In the genomic region with DNA sequence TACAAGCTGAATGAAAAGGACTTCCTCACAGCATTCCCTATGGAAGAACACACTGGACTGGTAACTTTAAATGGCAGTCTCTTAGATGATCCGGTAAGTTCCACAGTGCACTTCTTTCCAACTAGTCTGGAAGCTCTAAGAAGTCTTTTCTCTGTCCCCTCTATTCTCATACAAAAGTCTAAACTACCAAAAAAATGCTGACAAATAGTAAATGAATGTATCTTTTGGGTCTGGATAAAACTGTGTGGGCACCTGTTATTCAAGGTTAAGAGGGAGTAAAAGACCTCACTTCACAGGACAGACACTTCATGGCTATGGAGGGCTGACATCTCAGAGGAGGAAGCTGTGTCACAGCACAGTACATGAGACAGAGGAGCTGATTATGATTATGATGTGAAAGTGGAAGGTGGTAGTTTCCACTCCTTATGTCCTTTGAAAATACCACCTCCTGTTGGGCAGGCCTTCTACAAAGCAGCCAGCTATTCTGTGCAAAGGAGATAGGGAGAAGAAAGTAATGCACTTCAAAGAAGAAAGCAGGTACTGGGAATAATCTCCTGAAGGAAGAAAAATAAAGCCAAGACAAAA, we compare ENCODE assay signal across 27 cellular contexts. TPM values are rescaled to one million over a fixed set of nuclear protein-coding genes. Genes with fewer than 3 reads are reported as not detected.
A peak's percentile ranks its signal among the peaks of the same experiment; 100 is the strongest.
DNase-seq lines count a peak whose midpoint lies in the region; ATAC-seq, FAIRE-seq and TF ChIP-seq lines count a peak whose summit lies in the region.
"Had no signal": no experiment of that assay in that cellular context is flagged by ENCODE, and none has a peak within 500 bp of the region (broad histone marks: within the 10 kb centered on the region; RNA-seq: fewer than 3 reads in every experiment).

No MANE protein-coding gene starts in this region.

- no TSS peak for BruUV-seq in HepG2 (replicated peaks; lab: Mats Ljungman, UMichigan)

- H3K4me3 Mint-ChIP-seq in WTC11 (no peak overlapping the region), memory B cell (no peak overlapping the region)
- no peak overlapping the region for H3K4me3 Mint-ChIP-seq in effector memory CD8-positive, alpha-beta T cell
- H3K4me3 Mint-ChIP-seq: CD14-positive monocyte; CD4-positive, alpha-beta T cell; CD8-positive, alpha-beta memory T cell; HFFc6 had no signal

- H3K9me3 ChIP-seq in HepG2 (ENCODE audit: low read length) (no peaks in the 10 kb centered on the region), right lobe of liver (no peaks in the 10 kb centered on the region), esophagus muscularis mucosa (no peaks in the 10 kb centered on the region)
- H3K9me3 ChIP-seq: BE2C, HAP-1 had no signal

- H3K27ac ChIP-seq in HepG2 (ENCODE audit: extremely low read length, insufficient read depth, low read length) (no peak overlapping the region), right lobe of liver (no peak overlapping the region), esophagus muscularis mucosa (replicated peaks in 1 of 4) (no peak overlapping the region)
- H3K27ac ChIP-seq: 22Rv1; BLaER1 treated with 17β-estradiol and CSF1 and Interleukin-3, amounts not matched to agents 10 nM and 100 nM had no signal

- 97% methylated on average over 1 of the region's 1 CpG for WGBS in HepG2 (ENCODE audit: low lambda C conversion rate)
- 64% methylated on average over 1 of the region's 1 CpG for WGBS in right lobe of liver (ENCODE audit: insufficient coverage, low coverage, low lambda C conversion rate, missing lambda C conversion rate)
- WGBS in esophagus muscularis mucosa: 97% methylated on average over 1 of the region's 1 CpG

- peaks cover 16 to 71% of the 10 kb centered on the region in 2 experiments for H3K36me3 ChIP-seq in HepG2 (replicated peaks in 1 of 2; ENCODE audit: control insufficient read depth in 1 of 2, insufficient read depth in 2 of 2, low read length in 2 of 2)
- H3K36me3 ChIP-seq in right lobe of liver: peaks cover 0 to 45% (median 12%) of the 10 kb centered on the region in 4 donors
- H3K36me3 ChIP-seq in esophagus muscularis mucosa: peaks cover 42 to 93% (median 73%) of the 10 kb centered on the region in 4 donors
- H3K36me3 ChIP-seq: BE2C had no signal

- TF ChIP-seq POLR2A in HepG2 (IDR thresholded peaks at IDR 0.05; ENCODE audit: insufficient read depth in 1 of 2, low read depth in 2 of 2, low read length in 2 of 2) (no peak), right lobe of liver (IDR thresholded peaks at IDR 0.05) (no peak), esophagus muscularis mucosa (IDR thresholded peaks at IDR 0.05; ENCODE audit: low read depth) (no peak)

- no peaks in the 10 kb centered on the region for H3K9me3 Mint-ChIP-seq in WTC11
- no peaks in the 10 kb centered on the region for H3K9me3 Mint-ChIP-seq in effector memory CD8-positive, alpha-beta T cell
- no peaks in the 10 kb centered on the region for H3K9me3 Mint-ChIP-seq in memory B cell
- H3K9me3 Mint-ChIP-seq: CD14-positive monocyte; CD4-positive, alpha-beta T cell; CD8-positive, alpha-beta memory T cell; HFFc6 had no signal

- H3K4me1 Mint-ChIP-seq in WTC11 (no peaks in the 10 kb centered on the region), memory B cell (peaks cover 4% of the 10 kb centered on the region)
- H3K4me1 Mint-ChIP-seq in effector memory CD8-positive, alpha-beta T cell (ENCODE audit: low read depth in 2 of 2): peaks cover 5 to 14% of the 10 kb centered on the region in 2 donors
- H3K4me1 Mint-ChIP-seq: CD14-positive monocyte had no signal

- H3K36me3 Mint-ChIP-seq in WTC11 (peaks cover 14% of the 10 kb centered on the region), memory B cell (peaks cover 35% of the 10 kb centered on the region)
- H3K36me3 Mint-ChIP-seq in effector memory CD8-positive, alpha-beta T cell (ENCODE audit: insufficient read depth): peaks cover 68% of the 10 kb centered on the region

- H3K27me3 ChIP-seq in HepG2 (ENCODE audit: control insufficient read depth in 1 of 2, insufficient read depth in 2 of 2, low read length in 2 of 2): no peaks in the 10 kb centered on the region
- H3K27me3 ChIP-seq in right lobe of liver: no peaks in the 10 kb centered on the region
- no peaks in the 10 kb centered on the region for H3K27me3 ChIP-seq in esophagus muscularis mucosa
- H3K27me3 ChIP-seq: BE2C; BLaER1 treated with 17β-estradiol and CSF1 and Interleukin-3, amounts not matched to agents 10 nM and 100 nM had no signal

- no peak overlapping the region; the same call in 1 of the 2 replicates for H3K27ac Mint-ChIP-seq in WTC11
- peak overlapping the region; percentile 38 to 58 for H3K27ac Mint-ChIP-seq in effector memory CD8-positive, alpha-beta T cell
- H3K27ac Mint-ChIP-seq in memory B cell: peak overlapping the region; percentile 31
- H3K27ac Mint-ChIP-seq: CD4-positive, alpha-beta T cell; HFFc6 had no signal

- no peak for TF ChIP-seq CTCF in HepG2 (CRISPR knock-in tag; IDR thresholded peaks at IDR 0.05)
- TF ChIP-seq CTCF in right lobe of liver (IDR thresholded peaks at IDR 0.05): no peak
- no peak for TF ChIP-seq CTCF in WTC11 (IDR thresholded peaks at IDR 0.05)
- no peak for TF ChIP-seq CTCF in esophagus muscularis mucosa (IDR thresholded peaks at IDR 0.05)

- DNase-seq in HepG2 (ENCODE audit: low spot score) (no peak), right lobe of liver (no peak), WTC11 (ENCODE audit: low spot score) (no peak), memory B cell (ENCODE audit: low spot score in 2 of 2) (no peak), retina (no peak), esophagus muscularis mucosa (ENCODE audit: extremely low spot score) (no peak)
- no peak for DNase-seq in effector memory CD8-positive, alpha-beta T cell
- DNase-seq in activated T-cell treated with anti-CD3 and anti-CD28 coated beads, Interleukin-2, amount 50 U/mL, for 48 hours: no peak
- DNase-seq: ACHN; AML-193; BE2C; CD4-positive, alpha-beta T cell; CD8-positive, alpha-beta memory T cell; DMS 273 treated with DMSO at 0.1 percent for 48 hours; DMS79; EL; GDM1; GOT3; HFFc6 had no signal

- no peak overlapping the region for H3K9ac ChIP-seq in HepG2 (ENCODE audit: insufficient read depth, low read depth, low read length)
- H3K9ac ChIP-seq: BLaER1 treated with 17β-estradiol and CSF1 and Interleukin-3, amounts not matched to agents 10 nM and 100 nM had no signal

- TF ChIP-seq EP300 in HepG2 (IDR thresholded peaks at IDR 0.05; ENCODE audit: low read depth in 2 of 2, low read length in 2 of 2): no peak
- no peak for TF ChIP-seq EP300 in HepG2 (CRISPR knock-in tag; IDR thresholded peaks at IDR 0.05; ENCODE audit: borderline replicate concordance)
- TF ChIP-seq EP300 in esophagus muscularis mucosa (IDR thresholded peaks at IDR 0.05): no peak

- H2AFZ ChIP-seq in HepG2 (ENCODE audit: low read length): no peak overlapping the region

- no peaks in the 10 kb centered on the region for H3K27me3 Mint-ChIP-seq in WTC11 (ENCODE audit: low read depth)
- no peaks in the 10 kb centered on the region for H3K27me3 Mint-ChIP-seq in effector memory CD8-positive, alpha-beta T cell
- no peaks in the 10 kb centered on the region for H3K27me3 Mint-ChIP-seq in memory B cell
- H3K27me3 Mint-ChIP-seq: CD4-positive, alpha-beta T cell; CD8-positive, alpha-beta memory T cell had no signal

- in situ Hi-C loops in HepG2 (cut with HindIII; ENCODE audit: extremely low pct_ligation_motif_present, low pct_unique_long_range_greater_than_20kb): no loop called here

- CTCF ChIA-PET in HepG2 (lab: Yijun Ruan, JAX; ENCODE audit: low intra/inter-chr PET ratio, low total read pairs): no interaction called here
- CTCF ChIA-PET in WTC11 (lab: Charles Lee): interaction anchor here (1.6 to 3.1 kb wide), 2 partner anchors 13 to 57 kb away, joined by 4 to 20 read pairs; no protein-coding TSS in a partner anchor

- ATAC-seq in HepG2 (no peak), right lobe of liver (no peak), WTC11 (no peak), memory B cell (ENCODE audit: low read depth) (no peak)
- no peak for ATAC-seq in effector memory CD8-positive, alpha-beta T cell (replicated peaks)
- ATAC-seq: GM12878 had no signal

- no peak overlapping the region for H3K4me2 ChIP-seq in HepG2 (ENCODE audit: low read depth, low read length)
- H3K4me2 ChIP-seq: BLaER1 treated with 17β-estradiol and CSF1 and Interleukin-3, amounts not matched to agents 10 nM and 100 nM had no signal

- POLR2A ChIA-PET in HepG2 (lab: Yijun Ruan, JAX) (interaction anchor here (0.8 kb wide), 1 partner anchor 175 kb away, joined by 3 read pairs; a partner anchor contains a TSS), WTC11 (lab: Charles Lee) (interaction anchor here (0.7 kb wide), 1 partner anchor 195 kb away, joined by 3 read pairs; no protein-coding TSS in a partner anchor)

- 0 out of 2 replicates have a peak, but pooled peaks cover 2% of the 10 kb centered on the region for H4K20me1 ChIP-seq in HepG2 (ENCODE audit: insufficient read depth, low read length)

- H3K79me2 ChIP-seq in HepG2 (ENCODE audit: insufficient read depth, low read length): no peaks in the 10 kb centered on the region

- H3K4me1 ChIP-seq in HepG2 (ENCODE audit: insufficient read depth, low read length) (no peaks in the 10 kb centered on the region), right lobe of liver (no peaks in the 10 kb centered on the region), esophagus muscularis mucosa (no peaks in the 10 kb centered on the region)
- H3K4me1 ChIP-seq: BE2C; BLaER1 treated with 17β-estradiol and CSF1 and Interleukin-3, amounts not matched to agents 10 nM and 100 nM; HAP-1 had no signal

- H3K4me3 ChIP-seq in HepG2 (replicated peaks in 1 of 3; ENCODE audit: insufficient read depth in 1 of 3, low read depth in 2 of 3, low read length in 3 of 3) (no peak overlapping the region), right lobe of liver (no peak overlapping the region), esophagus muscularis mucosa (no peak overlapping the region)
- H3K4me3 ChIP-seq: BLaER1 treated with 17β-estradiol and CSF1 and Interleukin-3, amounts not matched to agents 10 nM and 100 nM; GM12878; HAP-1 had no signal

- no peak for FAIRE-seq in HepG2 (lab: Jason Lieb, UNC)
- FAIRE-seq: A204.1, D721Med, GM12878, H54 had no signal

- TF ChIP-seq RAD21 in HepG2 (CRISPR knock-in tag; IDR thresholded peaks at IDR 0.05): no peak

- intact Hi-C loops in HepG2 (cut with micrococcal nuclease; ENCODE audit: unreplicated experiment): no loop called here
- intact Hi-C loops in right lobe of liver (cut with DNase I): no loop called here
- intact Hi-C loops in esophagus muscularis mucosa (cut with DNase I): no loop called here

RNA-seq across cellular contexts. Expression of a gene that starts 23.9 kb away (rescaled TPM):
- total RNA-seq in HepG2 (2016; rRNA removed; fragmentation: Illumina TruSeq; extraction: Trizol): 28.7 and 37.2 TPM in 2 replicates
- total RNA-seq in HepG2 (2016; cell fraction: cytosol; rRNA removed; fragmentation: Illumina TruSeq; extraction: Trizol; ENCODE audit: low read depth): 4.8 and 7.0 TPM in 2 replicates
- 29.0 and 39.3 TPM in 2 replicates for total RNA-seq in HepG2 (2016; cell fraction: insoluble cytoplasmic fraction; rRNA removed; fragmentation: Illumina TruSeq; extraction: Trizol)
- 8.2 and 11.3 TPM in 2 replicates for total RNA-seq in HepG2 (2016; cell fraction: membrane; rRNA removed; fragmentation: Illumina TruSeq; extraction: Trizol)
- 89.0 and 99.4 TPM in 2 replicates for total RNA-seq in HepG2 (2016; cell fraction: nucleus; rRNA removed; fragmentation: Illumina TruSeq; extraction: Trizol)
- polyA plus RNA-seq in HepG2 (2011; rRNA removed): 53.2 and 58.5 TPM in 2 replicates
- 11.3 and 14.8 TPM in 2 replicates for polyA plus RNA-seq in HepG2 (2011; cell fraction: cytosol; rRNA removed)
- polyA plus RNA-seq in HepG2 (2011; cell fraction: nucleus; rRNA removed): 273 and 279 TPM in 2 replicates
- 43.0 and 43.1 TPM in 2 replicates for polyA plus RNA-seq in HepG2 (2012)
- 1.2 and 1.5 TPM in 2 replicates for polyA plus RNA-seq in HepG2 (2016; cell fraction: cytosol; fragmentation: Illumina TruSeq; extraction: Trizol; ENCODE audit: low read depth)
- polyA plus RNA-seq in HepG2 (2016; cell fraction: insoluble cytoplasmic fraction; fragmentation: Illumina TruSeq; extraction: Trizol; ENCODE audit: low read depth): 18.5 and 21.6 TPM in 2 replicates
- polyA plus RNA-seq in HepG2 (2016; cell fraction: membrane; fragmentation: Illumina TruSeq; extraction: Trizol; ENCODE audit: low read depth): 2.5 and 3.4 TPM in 2 replicates
- polyA plus RNA-seq in HepG2 (2016; cell fraction: nucleus; fragmentation: Illumina TruSeq; extraction: Trizol; ENCODE audit: insufficient read depth, low read depth): 177 and 193 TPM in 2 replicates
- polyA minus RNA-seq in HepG2 (2011; rRNA and poly(A)+ RNA removed; ENCODE audit: low replicate concordance): 12.3 and 25.2 TPM in 2 replicates
- 11.3 and 12.0 TPM in 2 replicates for polyA minus RNA-seq in HepG2 (2011; cell fraction: cytosol; rRNA and poly(A)+ RNA removed)
- 141 and 162 TPM in 2 replicates for polyA minus RNA-seq in HepG2 (2011; cell fraction: nucleus; rRNA and poly(A)+ RNA removed)
- 10 to 100 TPM; 12.5 to 15.9 (median 14.6) TPM for total RNA-seq in right lobe of liver
- total RNA-seq in WTC11 (2021): 14.0 to 16.9 TPM (median 16.4 TPM) in 3 replicates
- 10 to 100 TPM; 14.4 to 17.0 (median 16.0) TPM for total RNA-seq in esophagus muscularis mucosa
